ENCODE assay signal across 16 cellular contexts in the genomic region with DNA sequence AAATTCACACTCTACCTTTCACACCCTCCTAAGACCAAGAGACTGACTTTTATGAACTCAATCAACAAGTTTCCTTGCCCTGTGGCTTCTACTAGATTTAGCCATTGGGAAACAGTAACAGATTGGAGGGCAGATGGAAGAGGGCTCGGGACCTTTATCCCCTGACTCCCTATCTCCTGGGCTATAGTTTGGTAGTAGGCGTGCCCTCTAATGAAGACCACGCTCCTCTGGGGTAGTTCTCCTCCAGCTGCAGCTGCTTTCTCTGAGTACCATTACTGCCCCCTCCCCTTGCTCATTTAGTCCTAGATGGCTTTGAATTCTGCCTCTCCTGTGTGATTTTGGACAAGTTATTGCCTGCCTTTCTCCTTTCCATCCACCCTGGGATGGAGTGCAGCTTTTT. TPM values are rescaled to one million over a fixed set of nuclear protein-coding genes. Genes with fewer than 3 reads are reported as not detected.
A peak's percentile ranks its signal among the peaks of the same experiment; 100 is the strongest.
DNase-seq lines count a peak whose midpoint lies in the region; TF ChIP-seq lines count a peak whose summit lies in the region.
"Had no signal": no experiment of that assay in that cellular context is flagged by ENCODE, and none has a peak within 500 bp of the region (broad histone marks: within the 10 kb centered on the region; RNA-seq: fewer than 3 reads in every experiment).

No MANE protein-coding gene starts in this region.

- peak overlapping the region; percentile 52 for H2BK120ac ChIP-seq in trophoblast cell (ENCODE audit: insufficient read depth, low read length, poor library complexity)

- DNase-seq in BE2C: peak; percentile 67
- DNase-seq in NCI-H524 (lab: John Stamatoyannopoulos, UW): peak; percentile 6 to 71
- no peak for DNase-seq in ascending aorta (ENCODE audit: low spot score in 2 of 2)
- DNase-seq in trophoblast cell: no peak
- no peak for DNase-seq in DMS79 (lab: John Stamatoyannopoulos, UW)
- no peak for DNase-seq in SW480 (ENCODE audit: low spot score)
- DNase-seq in COR-L47 (lab: John Stamatoyannopoulos, UW): no peak
- DNase-seq in NCI-H510A (lab: John Stamatoyannopoulos, UW): no peak
- DNase-seq: DMS153, EL, KBM-7, NCI-H187 treated with DMSO at 0.1 percent for 48 hours, PC-3, SW 1271 had no signal

- no peak overlapping the region for H4K8ac ChIP-seq in trophoblast cell (ENCODE audit: low read depth, low read length)

- H3K9ac ChIP-seq in trophoblast cell (ENCODE audit: low read length): no peak overlapping the region

- H2BK12ac ChIP-seq in trophoblast cell (ENCODE audit: low read length): peak overlapping the region; percentile 51

- no peak overlapping the region for H2AFZ ChIP-seq in trophoblast cell (ENCODE audit: insufficient read depth, low read length, poor library complexity)

- no peaks in the 10 kb centered on the region for H3K79me2 ChIP-seq in trophoblast cell (ENCODE audit: control insufficient read depth, insufficient read depth, low read length, poor library complexity)

- H3K4ac ChIP-seq in trophoblast cell (ENCODE audit: low read depth, low read length): no peak overlapping the region

- no peak overlapping the region for H2AK5ac ChIP-seq in trophoblast cell (ENCODE audit: low read length)

- no peaks in the 10 kb centered on the region for H3K9me3 ChIP-seq in BE2C
- H3K9me3 ChIP-seq in ascending aorta: no peaks in the 10 kb centered on the region
- H3K9me3 ChIP-seq in trophoblast cell (ENCODE audit: insufficient read depth, low read depth, low read length): no peaks in the 10 kb centered on the region
- H3K9me3 ChIP-seq: HAP-1 had no signal

- intact Hi-C loops in ascending aorta (cut with DNase I): no loop called here

- peak overlapping the region; percentile 17 for H3K18ac ChIP-seq in trophoblast cell (ENCODE audit: low read length)

- peak overlapping the region; percentile 62 to 74 for H3K27ac ChIP-seq in ascending aorta
- peak overlapping the region; percentile 61 for H3K27ac ChIP-seq in trophoblast cell (ENCODE audit: low read depth, low read length)
- H3K27ac ChIP-seq: RWPE1 had no signal

- WGBS in trophoblast cell (ENCODE audit: extremely low coverage, insufficient coverage, insufficient read length): no CpG with 5 or more reads among the region's 3 CpGs

- no peak for TF ChIP-seq CTCF in BE2C (IDR thresholded peaks at IDR 0.05; ENCODE audit: low read depth, low read length)
- TF ChIP-seq CTCF in ascending aorta (IDR thresholded peaks at IDR 0.05): no peak

- H4K91ac ChIP-seq in trophoblast cell (ENCODE audit: low read depth, low read length): peak overlapping the region; percentile 79

- H4K12ac ChIP-seq in trophoblast cell (ENCODE audit: low read depth, low read length): no peak overlapping the region

- H3K36me3 ChIP-seq in BE2C (no peaks in the 10 kb centered on the region), ascending aorta (no peaks in the 10 kb centered on the region), trophoblast cell (ENCODE audit: control insufficient read depth in 1 of 2, insufficient read depth in 2 of 2, low read length in 2 of 2) (no peaks in the 10 kb centered on the region)
- H3K36me3 ChIP-seq: HAP-1 had no signal

- H3K27me3 ChIP-seq in BE2C: no peaks in the 10 kb centered on the region
- H3K27me3 ChIP-seq in ascending aorta: no peaks in the 10 kb centered on the region
- no peaks in the 10 kb centered on the region for H3K27me3 ChIP-seq in trophoblast cell (ENCODE audit: insufficient read depth, low read length)

- peak overlapping the region; percentile 77 for H2BK5ac ChIP-seq in trophoblast cell (ENCODE audit: low read depth, low read length, poor library complexity)

- H3K14ac ChIP-seq in trophoblast cell (ENCODE audit: low read length): peak overlapping the region; percentile 42

- H3K4me3 ChIP-seq in BE2C (ENCODE audit: low read depth, low read length): peak overlapping the region; percentile 12; the same call in 1 of the 2 replicates
- H3K4me3 ChIP-seq in ascending aorta: no peak overlapping the region
- no peak overlapping the region for H3K4me3 ChIP-seq in trophoblast cell (ENCODE audit: low read depth, low read length)
- H3K4me3 ChIP-seq: HAP-1 had no signal

- no peak overlapping the region for H3K4me2 ChIP-seq in trophoblast cell (ENCODE audit: low read length)

- peaks cover 20% of the 10 kb centered on the region for H3K79me1 ChIP-seq in trophoblast cell (ENCODE audit: low read length)

- H3K4me1 ChIP-seq in BE2C (peaks cover 38% of the 10 kb centered on the region), ascending aorta (peaks cover 0 to 6% of the 10 kb centered on the region in 2 donors), trophoblast cell (ENCODE audit: control insufficient read depth in 1 of 2, insufficient read depth in 2 of 2, low read length in 2 of 2) (peaks cover 3 to 15% of the 10 kb centered on the region in 2 experiments)
- H3K4me1 ChIP-seq: HAP-1 had no signal

- H3K23ac ChIP-seq in trophoblast cell (ENCODE audit: low read length): no peak overlapping the region

RNA-seq across cellular contexts. Expression of a gene that starts 33.3 kb away (rescaled TPM):
- polyA plus RNA-seq in BE2C (2012; ENCODE audit: insufficient read depth, insufficient read length, low read depth): 0.63 TPM
- 4.3 TPM for total RNA-seq in ascending aorta
- 0.81 and 1.0 TPM in 2 replicates for polyA plus RNA-seq in trophoblast cell (2013)

Comparison
In these comparisons a context has a peak if more than half of its experiments do, and no peak if none do; other contexts are left out.
1. DNase-seq: peak in BE2C (single experiment) and NCI-H524 (2 of 2); none in ascending aorta (0 of 2), trophoblast cell (0 of 2), DMS79 (single experiment), SW480 (single experiment), COR-L47 (single experiment) and NCI-H510A (single experiment).